Comparison of ENCODE assay signal across 8 cellular contexts in genomic region chr13:95698047-95698749, GRCh38. TPM values are rescaled to one million over a fixed set of nuclear protein-coding genes. Genes with fewer than 3 reads are reported as not detected.
DNase-seq lines count a peak whose midpoint lies in the region; ATAC-seq and TF ChIP-seq lines count a peak whose summit lies in the region.

No MANE protein-coding gene starts in this region.

- no peaks in the 10 kb centered on the region for H3K27me3 ChIP-seq in brain microvascular endothelial cell (replicated peaks)
- no peaks in the 10 kb centered on the region for H3K27me3 ChIP-seq in tibial nerve

- H3K27me3 Mint-ChIP-seq in naive thymus-derived CD8-positive, alpha-beta T cell = no peaks in the 10 kb centered on the region

- 90% methylated on average over 5 of the region's 5 CpGs for WGBS in tibial nerve, 2 donors

- peaks cover 0 to 15% (median 0%) of the 10 kb centered on the region in 9 donors for H3K9me3 Mint-ChIP-seq in naive thymus-derived CD8-positive, alpha-beta T cell

- H3K27ac Mint-ChIP-seq in naive thymus-derived CD8-positive, alpha-beta T cell = peak overlapping the region in 5 of 10 donors; percentile 14 to 64 (median 44)

- H3K4me1 ChIP-seq in tibial nerve = no peaks in the 10 kb centered on the region

- H3K36me3 ChIP-seq in brain microvascular endothelial cell (replicated peaks) = no peaks in the 10 kb centered on the region
- no peaks in the 10 kb centered on the region for H3K36me3 ChIP-seq in tibial nerve

- peaks cover 0 to 13% (median 6%) of the 10 kb centered on the region in 4 donors for H3K9me3 ChIP-seq in tibial nerve

- peaks cover 6 to 8% (median 6%) of the 10 kb centered on the region in 3 donors for H3K36me3 Mint-ChIP-seq in naive thymus-derived CD8-positive, alpha-beta T cell

- H3K4me3 ChIP-seq in GM12875 (ENCODE audit: low read depth, low read length) (no peak overlapping the region), brain microvascular endothelial cell (ENCODE audit: low read depth, low read length) (no peak overlapping the region), tibial nerve (no peak overlapping the region)

- TF ChIP-seq EP300 in tibial nerve (IDR thresholded peaks at IDR 0.05) = no peak

- no peak overlapping the region for H3K27ac ChIP-seq in brain microvascular endothelial cell
- H3K27ac ChIP-seq in tibial nerve = no peak overlapping the region

- POLR2A ChIA-PET in naive thymus-derived CD8-positive, alpha-beta T cell (lab: Charles Lee) = no interaction called here

- DNase-seq in brain microvascular endothelial cell (no peak), DMS79 treated with DMSO at 0.1 percent for 48 hours (lab: John Stamatoyannopoulos, UW) (no peak), tibial nerve (ENCODE audit: low spot score in 2 of 2) (no peak)
- DNase-seq in naive thymus-derived CD8-positive, alpha-beta T cell = no peak
- DNase-seq in stimulated activated CD4-positive, alpha-beta T cell treated with anti-CD3 and anti-CD28 coated beads, Interleukin-4, amount 100 ng/mL, for 4 hours = no peak

- ATAC-seq in HG02981 (IDR thresholded peaks at IDR 0.05; ENCODE audit: unreplicated experiment) = peak; percentile 51
- no peak for ATAC-seq in naive thymus-derived CD8-positive, alpha-beta T cell
- ATAC-seq in GM21723 (IDR thresholded peaks at IDR 0.05; ENCODE audit: unreplicated experiment) = no peak

- H3K4me3 Mint-ChIP-seq in naive thymus-derived CD8-positive, alpha-beta T cell = peak overlapping the region in 6 of 10 donors; percentile 3 to 43 (median 10)

- in situ Hi-C loops in brain microvascular endothelial cell (cut with HindIII; ENCODE audit: low pct_ligation_motif_present, low sequenced_read_pairs) = no loop called here

- 0 out of 2 replicates have a peak, but pooled peaks have one; percentile 28 for TF ChIP-seq CTCF in GM12875 (IDR thresholded peaks at IDR 0.05; ENCODE audit: borderline replicate concordance, insufficient read depth, low read depth, low read length)
- peak; percentile 56 for TF ChIP-seq CTCF in brain microvascular endothelial cell (IDR thresholded peaks at IDR 0.05; ENCODE audit: low read depth, low read length, missing control alignments)
- TF ChIP-seq CTCF in tibial nerve (IDR thresholded peaks at IDR 0.05) = no peak

- H3K4me1 Mint-ChIP-seq in naive thymus-derived CD8-positive, alpha-beta T cell = peaks cover 25 to 54% (median 50%) of the 10 kb centered on the region in 4 donors

- TF ChIP-seq POLR2A in tibial nerve (IDR thresholded peaks at IDR 0.05) = no peak

RNA-seq across cellular contexts. Expression of gene DNAJC3, which starts 21.3 kb away (rescaled TPM):
- 10 to 100 TPM; 17.4 to 18.5 TPM for total RNA-seq in naive thymus-derived CD8-positive, alpha-beta T cell
- polyA plus RNA-seq in naive thymus-derived CD8-positive, alpha-beta T cell = 10 to 100 TPM; 11.3 to 17.0 (median 11.7) TPM
- total RNA-seq in tibial nerve = 10 to 100 TPM; 42.9 to 46.3 (median 46.0) TPM

RNA-seq across cellular contexts. Expression of gene DZIP1, which starts 53.7 kb away (rescaled TPM):
- not detected for total RNA-seq in naive thymus-derived CD8-positive, alpha-beta T cell
- polyA plus RNA-seq in naive thymus-derived CD8-positive, alpha-beta T cell = not detected
- total RNA-seq in tibial nerve = 10 to 100 TPM; 31.2 to 72.8 (median 36.4) TPM

Comparison
In these comparisons a context has a peak if more than half of its experiments do, and no peak if none do; other contexts are left out.
1. CTCF ChIP-seq: peak in GM12875 (single experiment) and brain microvascular endothelial cell (single experiment); none in tibial nerve (0 of 5).
2. RNA of gene DZIP1, which starts 53.7 kb away (total RNA-seq): 31.2 to 72.8 TPM in tibial nerve; not detected in naive thymus-derived CD8-positive, alpha-beta T cell; every median in the first group is over 10 times any median in the second.